In genomic region chr1:178724386-178724733, GRCh38 we compare ENCODE assay signal across 7 cellular contexts. TPM values are rescaled to one million over a fixed set of nuclear protein-coding genes. Genes with fewer than 3 reads are reported as not detected.
DNase-seq lines count a peak whose midpoint lies in the region; ATAC-seq and TF ChIP-seq lines count a peak whose summit lies in the region.

No MANE protein-coding gene starts in this region.

- H3K36me3 ChIP-seq in HAP-1 (replicated peaks): no peaks in the 10 kb centered on the region
- peaks cover 3% of the 10 kb centered on the region; the same call in 1 of the 2 replicates for H3K36me3 ChIP-seq in WERI-Rb-1
- H3K36me3 ChIP-seq in smooth muscle cell (ENCODE audit: low read depth): no peaks in the 10 kb centered on the region

- ATAC-seq in HG02610 (IDR thresholded peaks at IDR 0.05; ENCODE audit: unreplicated experiment) (no peak), foreskin keratinocyte (no peak), HG03159 (IDR thresholded peaks at IDR 0.05; ENCODE audit: unreplicated experiment) (no peak)

- peaks cover 4% of the 10 kb centered on the region for H3K9me3 Mint-ChIP-seq in glutamatergic neuron (ENCODE audit: unreplicated experiment)

- H3K79me2 ChIP-seq in smooth muscle cell (ENCODE audit: low read depth): peaks cover 25% of the 10 kb centered on the region

- H3K4me1 Mint-ChIP-seq in glutamatergic neuron (ENCODE audit: low read depth, unreplicated experiment): peaks cover 2% of the 10 kb centered on the region

- WGBS in smooth muscle cell (ENCODE audit: low lambda C conversion rate): 75% methylated on average over 5 of the region's 5 CpGs

- H3K36me3 Mint-ChIP-seq in glutamatergic neuron (ENCODE audit: unreplicated experiment): no peaks in the 10 kb centered on the region

- in situ Hi-C loops in HAP-1 (cut with MboI; ENCODE audit: low sequenced_read_pairs): no loop called here

- peaks cover 9% of the 10 kb centered on the region for H3K27me3 Mint-ChIP-seq in glutamatergic neuron (ENCODE audit: unreplicated experiment)

- H3K9me3 ChIP-seq in HAP-1 (no peaks in the 10 kb centered on the region), WERI-Rb-1 (ENCODE audit: severe bottlenecking) (no peaks in the 10 kb centered on the region), smooth muscle cell (replicated peaks; ENCODE audit: low read depth) (no peaks in the 10 kb centered on the region)

- DNase-seq in HAP-1 (ENCODE audit: low spot score in 2 of 2) (no peak), WERI-Rb-1 (no peak), glutamatergic neuron (no peak), smooth muscle cell (lab: John Stamatoyannopoulos, UW; ENCODE audit: unreplicated experiment) (no peak), foreskin keratinocyte (no peak)

- H3K4me2 ChIP-seq in smooth muscle cell: peak overlapping the region; percentile 93

- H4K20me1 ChIP-seq in smooth muscle cell (ENCODE audit: low read depth): peaks cover 22% of the 10 kb centered on the region

- peak overlapping the region; percentile 96 for H3K27ac ChIP-seq in WERI-Rb-1
- H3K27ac ChIP-seq in smooth muscle cell (ENCODE audit: low read depth): no peak overlapping the region
- no peak overlapping the region for H3K27ac ChIP-seq in foreskin keratinocyte

- peak overlapping the region; percentile 84 for H3K4me3 Mint-ChIP-seq in glutamatergic neuron (ENCODE audit: unreplicated experiment)

- peak overlapping the region; percentile 94 for H2AFZ ChIP-seq in smooth muscle cell (ENCODE audit: low read depth)

- H3K4me1 ChIP-seq in HAP-1: peaks cover 5% of the 10 kb centered on the region; the same call in 1 of the 2 replicates
- H3K4me1 ChIP-seq in smooth muscle cell (ENCODE audit: low read depth): peaks cover 12% of the 10 kb centered on the region
- H3K4me1 ChIP-seq in foreskin keratinocyte: peaks cover 6% of the 10 kb centered on the region

- no peak overlapping the region for H3K9ac ChIP-seq in smooth muscle cell (ENCODE audit: low read depth)

- H3K4me3 ChIP-seq in HAP-1 (peak overlapping the region; percentile 83), WERI-Rb-1 (ENCODE audit: low read depth, low read length) (peak overlapping the region; percentile 88), smooth muscle cell (peak overlapping the region; percentile 92)

- H3F3A ChIP-seq in smooth muscle cell (ENCODE audit: low read depth): peaks cover 3% of the 10 kb centered on the region

- TF ChIP-seq CTCF in WERI-Rb-1 (IDR thresholded peaks at IDR 0.05; ENCODE audit: low read depth, low read length): no peak
- no peak for TF ChIP-seq CTCF in glutamatergic neuron (IDR thresholded peaks at IDR 0.05; ENCODE audit: partially characterized antibody, unreplicated experiment)
- TF ChIP-seq CTCF in smooth muscle cell (IDR thresholded peaks at IDR 0.05; ENCODE audit: borderline replicate concordance, insufficient read depth, poor library complexity, severe bottlenecking): no peak
- TF ChIP-seq CTCF in foreskin keratinocyte (conservative IDR thresholded peaks at IDR 0.05): no peak

- H3K27me3 ChIP-seq in HAP-1 (ENCODE audit: low read depth): no peaks in the 10 kb centered on the region
- no peaks in the 10 kb centered on the region for H3K27me3 ChIP-seq in WERI-Rb-1 (ENCODE audit: insufficient read depth, low read depth, severe bottlenecking)
- H3K27me3 ChIP-seq in smooth muscle cell (ENCODE audit: low read depth): no peaks in the 10 kb centered on the region
- no peaks in the 10 kb centered on the region for H3K27me3 ChIP-seq in foreskin keratinocyte

- peak overlapping the region; percentile 84 for H3K27ac Mint-ChIP-seq in glutamatergic neuron (ENCODE audit: unreplicated experiment)

RNA-seq across cellular contexts. Expression of gene RALGPS2, which starts 0.7 kb away (rescaled TPM):
- total RNA-seq in glutamatergic neuron (ENCODE audit: unreplicated experiment) (17.9 TPM), smooth muscle cell (23.8 and 30.0 TPM in 2 replicates), foreskin keratinocyte (13.0 and 15.4 TPM in 2 replicates)
- polyA plus RNA-seq in smooth muscle cell (3.6 and 4.7 TPM in 2 replicates), foreskin keratinocyte (2.8 and 3.1 TPM in 2 replicates)
